17 cellular contexts compared by ENCODE assay signal in genomic region chr1:226402615-226403521, GRCh38. TPM values are rescaled to one million over a fixed set of nuclear protein-coding genes. Genes with fewer than 3 reads are reported as not detected.
DNase-seq lines count a peak whose midpoint lies in the region; ATAC-seq and TF ChIP-seq lines count a peak whose summit lies in the region.
"Had no signal": no experiment of that assay in that cellular context is flagged by ENCODE, and none has a peak within 500 bp of the region (broad histone marks: within the 10 kb centered on the region; RNA-seq: fewer than 3 reads in every experiment).

No MANE protein-coding gene starts in this region.

- peak overlapping the region; percentile 24 to 91 (median 82) for H3K27ac ChIP-seq in dorsolateral prefrontal cortex
- no peak overlapping the region for H3K27ac ChIP-seq in neural progenitor cell
- H3K27ac ChIP-seq: ovary had no signal

- no peak overlapping the region for H3K4me3 Mint-ChIP-seq in HFFc6
- H3K4me3 Mint-ChIP-seq in neural progenitor cell, result peak overlapping the region; percentile 10

- DNase-seq in Ammon's horn (ENCODE audit: low spot score), result peak; percentile 94
- no peak for DNase-seq in HFFc6
- DNase-seq in dorsolateral prefrontal cortex, result peak in 9 of 10 donors; percentile 56 to 89 (median 82)
- DNase-seq in neural progenitor cell (ENCODE audit: low spot score), result no peak
- DNase-seq in NCI-H69 (lab: John Stamatoyannopoulos, UW), result no peak
- DNase-seq in NCI-H345 (lab: John Stamatoyannopoulos, UW), result no peak
- DNase-seq: activated CD8-positive, alpha-beta memory T cell treated with anti-CD3 and anti-CD28 coated beads, Interleukin-2, amount 50 U/mL, for 4 hours; aorta; effector memory CD4-positive, alpha-beta T cell; left ventricle myocardium superior; ovary; stimulated activated CD4-positive, alpha-beta T cell treated with anti-CD3 and anti-CD28 coated beads, Interleukin-2, amount 100 ng/mL, for 48 hours; stimulated activated naive CD4-positive, alpha-beta T cell treated with Interleukin-2 at 50 U/mL for 16 hours; T1000 had no signal

- H3K9ac ChIP-seq in neural progenitor cell, result no peak overlapping the region

- H3K4me1 ChIP-seq in neural progenitor cell, result peaks cover 42% of the 10 kb centered on the region

- H3K9me3 Mint-ChIP-seq in HFFc6 (no peaks in the 10 kb centered on the region), neural progenitor cell (no peaks in the 10 kb centered on the region)

- peaks cover 2% of the 10 kb centered on the region for H3K27me3 Mint-ChIP-seq in HFFc6 (ENCODE audit: insufficient read depth)
- H3K27me3 Mint-ChIP-seq in neural progenitor cell (ENCODE audit: insufficient read depth, low read depth), result peaks cover 4% of the 10 kb centered on the region

- H3K9me3 ChIP-seq in neural progenitor cell (ENCODE audit: low read depth), result no peaks in the 10 kb centered on the region
- H3K9me3 ChIP-seq: MG63, ovary had no signal

- H3K4me2 ChIP-seq in neural progenitor cell, result peak overlapping the region; percentile 98

- ATAC-seq in HG02884 (IDR thresholded peaks at IDR 0.05; ENCODE audit: unreplicated experiment) (no peak), GM18870 (IDR thresholded peaks at IDR 0.05; ENCODE audit: unreplicated experiment) (no peak)
- ATAC-seq: left ventricle myocardium superior had no signal

- H3K36me3 ChIP-seq in neural progenitor cell, result peaks cover 3% of the 10 kb centered on the region
- H3K36me3 ChIP-seq: ovary had no signal

- H3K27me3 ChIP-seq in dorsolateral prefrontal cortex (no peaks in the 10 kb centered on the region), neural progenitor cell (no peaks in the 10 kb centered on the region)
- H3K27me3 ChIP-seq: MG63, ovary had no signal

- no peak overlapping the region for H2AFZ ChIP-seq in neural progenitor cell (replicated peaks)

- peaks cover 31% of the 10 kb centered on the region for H3K36me3 Mint-ChIP-seq in HFFc6 (ENCODE audit: low read depth)
- H3K36me3 Mint-ChIP-seq in neural progenitor cell, result peaks cover 39% of the 10 kb centered on the region

- H3K79me2 ChIP-seq in neural progenitor cell (ENCODE audit: low read depth), result peaks cover 96% of the 10 kb centered on the region

- H3K4me1 Mint-ChIP-seq in HFFc6 (ENCODE audit: low read depth) (peaks cover 41% of the 10 kb centered on the region), neural progenitor cell (peaks cover 45% of the 10 kb centered on the region)

- H4K20me1 ChIP-seq in neural progenitor cell (ENCODE audit: low read depth), result peaks cover 86% of the 10 kb centered on the region

- H3K27ac Mint-ChIP-seq in HFFc6 (peak overlapping the region; percentile 51; the same call in 1 of the 2 replicates), neural progenitor cell (no peak overlapping the region)

- intact Hi-C loops in dorsolateral prefrontal cortex (cut with DNase I), result loop anchor here in 1 of 2 donors (10.0 kb wide), 1 partner anchor 338 kb away; the partner anchor contains the start of gene H3-3A

- H3F3A ChIP-seq in neural progenitor cell (ENCODE audit: low read depth), result peaks cover 27% of the 10 kb centered on the region

- TF ChIP-seq CTCF in HFFc6 (IDR thresholded peaks at IDR 0.05) (no peak), dorsolateral prefrontal cortex (IDR thresholded peaks at IDR 0.05 in 54 of 56, conservative IDR thresholded peaks at IDR 0.05 in 2 of 56; ENCODE audit: low read depth in 1 of 56, partially characterized antibody in 56 of 56) (peak in 17 of 56 donors; percentile 8 to 48 (median 22)), neural progenitor cell (IDR thresholded peaks at IDR 0.05) (no peak)

- H3K4me3 ChIP-seq in dorsolateral prefrontal cortex, result peak overlapping the region in 13 of 59 donors; percentile 1 to 39 (median 10)
- H3K4me3 ChIP-seq in neural progenitor cell, result no peak overlapping the region
- H3K4me3 ChIP-seq: MG63, ovary had no signal

RNA-seq across cellular contexts. Expression of gene PARP1, which starts 5.0 kb away (rescaled TPM):
- 10 to 100 TPM; 62.5 to 95.6 (median 91.9) TPM for total RNA-seq in HFFc6 (2021; fragmentation: NEBNext Ultra II Directional; extraction: Animal tissue kit (Norgen Biotek cat#: 25700))
- total RNA-seq in dorsolateral prefrontal cortex (100 to 1,000 TPM in 78 of 120 experiments, 10 to 100 TPM in 42; 74.8 to 140 (median 105) TPM), neural progenitor cell (ENCODE audit: low replicate concordance) (237 and 345 TPM in 2 replicates)

Comparison
In these comparisons a context has a peak if more than half of its experiments do, and no peak if none do; other contexts are left out.
1. DNase-seq: peak in Ammon's horn (single experiment) and dorsolateral prefrontal cortex (9 of 10); none in HFFc6 (single experiment), neural progenitor cell (single experiment), NCI-H69 (single experiment) and NCI-H345 (single experiment).